13 cellular contexts compared by ENCODE assay signal in genomic region chr3:72329354-72329753, GRCh38.
DNase-seq lines count a peak whose midpoint lies in the region; ATAC-seq and TF ChIP-seq lines count a peak whose summit lies in the region.
"Had no signal": no experiment of that assay in that cellular context is flagged by ENCODE, and none has a peak within 500 bp of the region (broad histone marks: within the 10 kb centered on the region; RNA-seq: fewer than 3 reads in every experiment).

No MANE protein-coding gene starts in this region.

- CTCF ChIA-PET in HEK293T (lab: Yijun Ruan, JAX): no interaction called here

- H3K9me3 ChIP-seq in cardiac muscle cell (ENCODE audit: low read depth): no peaks in the 10 kb centered on the region
- H3K9me3 ChIP-seq: SJCRH30 had no signal

- H3K4me3 ChIP-seq in cardiac muscle cell: no peak overlapping the region
- H3K4me3 ChIP-seq: SJCRH30 had no signal

- DNase-seq in EH (ENCODE audit: low read depth) (peak; percentile 73), NCI-H69 (lab: John Stamatoyannopoulos, UW) (peak; percentile 76), cardiac muscle cell (ENCODE audit: low read depth in 1 of 2, low spot score in 1 of 2) (peak in 1 of 2 donors; percentile 87), pons (ENCODE audit: low spot score) (peak; percentile 81), HEK293T (ENCODE audit: extremely low spot score) (no peak), NCI-H1436 (lab: John Stamatoyannopoulos, UW) (no peak), 8988T (no peak)
- DNase-seq: activated CD4-positive, alpha-beta T cell treated with anti-CD3 and anti-CD28 coated beads for 48 hours; activated gamma-delta T cell treated with Interleukin-2 at 50 U/mL for 16 hours; CD4-positive, alpha-beta T cell had no signal

- ATAC-seq in GM19328 (IDR thresholded peaks at IDR 0.05; ENCODE audit: unreplicated experiment): no peak
- ATAC-seq: stimulated activated memory B cell treated with anti-CD40 and anti-IgM and Interleukin-4, amounts not matched to agents 10 μg/mL and 1 μg/mL and 100 μg/mL, for 72 hours had no signal

- H3K27ac ChIP-seq in cardiac muscle cell: peak overlapping the region; percentile 73
- H3K27ac ChIP-seq: SJCRH30 had no signal

- TF ChIP-seq CTCF in cardiac muscle cell (IDR thresholded peaks at IDR 0.05; ENCODE audit: low read depth, low read length): no peak

- no peaks in the 10 kb centered on the region for H3K36me3 ChIP-seq in cardiac muscle cell
- H3K36me3 ChIP-seq: SJCRH30 had no signal

- peaks cover 34% of the 10 kb centered on the region for H3K4me1 ChIP-seq in cardiac muscle cell (ENCODE audit: low read depth)
- H3K4me1 ChIP-seq: SJCRH30 had no signal

- H3K27me3 ChIP-seq in cardiac muscle cell: no peaks in the 10 kb centered on the region
- H3K27me3 ChIP-seq: SJCRH30 had no signal

- POLR2A ChIA-PET in HEK293T (lab: Yijun Ruan, JAX): no interaction called here

TF ChIP-seq in HEK293T, 16 proteins besides CTCF, POLR2A, EP300 and RAD21:
- TF ChIP-seq SUZ12 (IDR thresholded peaks at IDR 0.05) (no peak), NFRKB (IDR thresholded peaks at IDR 0.05) (no peak), BHLHE40 (IDR thresholded peaks at IDR 0.05; ENCODE audit: borderline replicate concordance) (no peak), PKNOX1 (IDR thresholded peaks at IDR 0.05) (no peak), FOXK2 (IDR thresholded peaks at IDR 0.05) (no peak), ELF4 (IDR thresholded peaks at IDR 0.05) (no peak), HDGF (IDR thresholded peaks at IDR 0.05; ENCODE audit: borderline replicate concordance) (no peak)
TF ChIP-seq in HEK293T: peak in this region for 0.

Comparison
In these comparisons a context has a peak if more than half of its experiments do, and no peak if none do; other contexts are left out.
1. DNase-seq: peak in EH (single experiment), NCI-H69 (single experiment) and pons (single experiment); none in HEK293T (single experiment), NCI-H1436 (single experiment) and 8988T (single experiment).